In genomic region chr15:91515188-91515754, GRCh38 we compare ENCODE assay signal across 13 cellular contexts.
DNase-seq lines count a peak whose midpoint lies in the region; ATAC-seq and TF ChIP-seq lines count a peak whose summit lies in the region.
"Had no signal": no experiment of that assay in that cellular context is flagged by ENCODE, and none has a peak within 500 bp of the region (broad histone marks: within the 10 kb centered on the region; RNA-seq: fewer than 3 reads in every experiment).

No MANE protein-coding gene starts in this region.

- H3K27me3 ChIP-seq in AG04450 (ENCODE audit: control insufficient read depth, insufficient read depth, low read length) (no peaks in the 10 kb centered on the region), spleen (replicated peaks in 1 of 7) (peaks cover 0 to 10% (median 0%) of the 10 kb centered on the region in 7 donors)

- H3K27me3 Mint-ChIP-seq in activated CD8-positive, alpha-beta T cell treated with anti-CD3 and anti-CD28 coated beads for 36 hours: no peaks in the 10 kb centered on the region
- H3K27me3 Mint-ChIP-seq: T-cell had no signal

- no peaks in the 10 kb centered on the region for H3K9me3 Mint-ChIP-seq in activated CD8-positive, alpha-beta T cell treated with anti-CD3 and anti-CD28 coated beads for 36 hours
- H3K9me3 Mint-ChIP-seq: T-cell had no signal

- H3K27ac Mint-ChIP-seq in activated CD8-positive, alpha-beta T cell treated with anti-CD3 and anti-CD28 coated beads for 36 hours: no peak overlapping the region
- H3K27ac Mint-ChIP-seq: T-cell had no signal

- no peaks in the 10 kb centered on the region for H3K4me1 ChIP-seq in spleen

- CTCF ChIA-PET in AG04450 (lab: Charles Lee): interaction anchor here (1.4 kb wide), 1 partner anchor 213 kb away, joined by 5 read pairs; no protein-coding TSS in a partner anchor
- CTCF ChIA-PET in activated CD8-positive, alpha-beta T cell treated with anti-CD3 and anti-CD28 coated beads for 36 hours (lab: Charles Lee): no interaction called here

- intact Hi-C loops in activated CD8-positive, alpha-beta T cell treated with anti-CD3 and anti-CD28 coated beads for 36 hours (cut with micrococcal nuclease): no loop called here
- intact Hi-C loops in spleen (cut with DNase I; ENCODE audit: low total_unique reads): no loop called here

- TF ChIP-seq CTCF in AG04450 (IDR thresholded peaks at IDR 0.05; ENCODE audit: low read depth, low read length) (no peak), astrocyte of the cerebellum (IDR thresholded peaks at IDR 0.05; ENCODE audit: low read depth, low read length, missing control alignments) (no peak), spleen (IDR thresholded peaks at IDR 0.05 in 8 of 11, conservative IDR thresholded peaks at IDR 0.05 in 3 of 11) (no peak)
- TF ChIP-seq CTCF in activated CD8-positive, alpha-beta T cell treated with anti-CD3 and anti-CD28 coated beads for 36 hours (IDR thresholded peaks at IDR 0.05): no peak

- TF ChIP-seq POLR2A in spleen (IDR thresholded peaks at IDR 0.05): no peak

- H3K27ac ChIP-seq in AG04450 (ENCODE audit: low read depth, low read length) (no peak overlapping the region), spleen (no peak overlapping the region)
- H3K27ac ChIP-seq: neutrophil had no signal

- no peak overlapping the region for H3K4me3 Mint-ChIP-seq in activated CD8-positive, alpha-beta T cell treated with anti-CD3 and anti-CD28 coated beads for 36 hours
- H3K4me3 Mint-ChIP-seq: T-cell had no signal

- WGBS in spleen, 5 donors: 48 to 59% (median 53%) methylated on average over 5 of the region's 5 CpGs

- peak; percentile 70 for ATAC-seq in HG03159 (IDR thresholded peaks at IDR 0.05; ENCODE audit: unreplicated experiment)
- no peak for ATAC-seq in activated CD8-positive, alpha-beta T cell treated with anti-CD3 and anti-CD28 coated beads for 36 hours

- POLR2A ChIA-PET in AG04450 (lab: Yijun Ruan, JAX): interaction anchor here (0.7 to 1.0 kb wide), 2 partner anchors 33 to 59 kb away, joined by 3 to 4 read pairs; no protein-coding TSS in a partner anchor
- POLR2A ChIA-PET in activated CD8-positive, alpha-beta T cell treated with anti-CD3 and anti-CD28 coated beads for 36 hours (lab: Charles Lee): no interaction called here

- no peaks in the 10 kb centered on the region for H3K36me3 Mint-ChIP-seq in activated CD8-positive, alpha-beta T cell treated with anti-CD3 and anti-CD28 coated beads for 36 hours (ENCODE audit: low read depth)
- H3K36me3 Mint-ChIP-seq: T-cell had no signal

- H3K9me3 ChIP-seq in AG04450 (ENCODE audit: control insufficient read depth, insufficient read depth, low read length) (no peaks in the 10 kb centered on the region), spleen (no peaks in the 10 kb centered on the region)
- H3K9me3 ChIP-seq: neutrophil had no signal

- in situ Hi-C loops in astrocyte of the cerebellum (cut with HindIII; ENCODE audit: low sequenced_read_pairs): no loop called here

- DNase-seq in AG04450 (ENCODE audit: low read depth, low spot score) (peak; percentile 58), astrocyte of the cerebellum (ENCODE audit: low read depth) (peak; percentile 63), hepatic stellate cell (ENCODE audit: low spot score) (peak; percentile 45), middle frontal gyrus (ENCODE audit: extremely low spot score, low spot score) (no peak), occipital lobe (lab: John Stamatoyannopoulos, UW) (no peak), spleen (no peak)
- no peak for DNase-seq in activated CD8-positive, alpha-beta T cell treated with anti-CD3 and anti-CD28 coated beads for 36 hours
- DNase-seq: activated gamma-delta T cell, COR-L47, NCI-H187 treated with DMSO at 0.1 percent for 48 hours, T-cell had no signal

- H3K4me1 Mint-ChIP-seq in activated CD8-positive, alpha-beta T cell treated with anti-CD3 and anti-CD28 coated beads for 36 hours (ENCODE audit: low read depth): peaks cover 2% of the 10 kb centered on the region

- H3K36me3 ChIP-seq in spleen: no peaks in the 10 kb centered on the region
- H3K36me3 ChIP-seq: neutrophil had no signal

- H3K4me3 ChIP-seq in AG04450 (ENCODE audit: low read depth, low read length) (no peak overlapping the region), astrocyte of the cerebellum (ENCODE audit: low read depth, low read length) (no peak overlapping the region), spleen (no peak overlapping the region)

Comparison
In these comparisons a context has a peak if more than half of its experiments do, and no peak if none do; other contexts are left out.
1. DNase-seq: peak in AG04450 (single experiment), astrocyte of the cerebellum (single experiment) and hepatic stellate cell (single experiment); none in middle frontal gyrus (single experiment), activated CD8-positive, alpha-beta T cell treated with anti-CD3 and anti-CD28 coated beads for 36 hours (single experiment), occipital lobe (single experiment) and spleen (single experiment).